ENCODE assay signal across 11 cellular contexts in the genomic region with DNA sequence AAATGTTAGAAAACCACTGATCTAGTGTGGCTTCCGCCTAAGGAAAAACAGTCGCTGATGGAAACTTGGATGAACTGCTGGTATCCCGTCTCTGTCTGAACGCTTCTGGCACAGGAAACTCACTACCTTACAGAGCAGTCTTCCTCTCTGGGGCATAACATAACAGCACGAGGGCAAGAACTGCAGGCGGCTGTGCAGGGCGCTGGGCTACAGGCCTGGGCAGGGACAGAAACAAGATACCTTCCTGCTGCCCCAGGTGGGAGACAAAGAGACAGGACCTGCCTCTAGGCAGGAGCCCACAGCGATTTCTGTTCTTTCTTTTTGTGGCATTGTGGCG. TPM values are rescaled to one million over a fixed set of nuclear protein-coding genes. Genes with fewer than 3 reads are reported as not detected.
A peak's percentile ranks its signal among the peaks of the same experiment; 100 is the strongest.
DNase-seq lines count a peak whose midpoint lies in the region; ATAC-seq and TF ChIP-seq lines count a peak whose summit lies in the region.
"Had no signal": no experiment of that assay in that cellular context is flagged by ENCODE, and none has a peak within 500 bp of the region (broad histone marks: within the 10 kb centered on the region; RNA-seq: fewer than 3 reads in every experiment).

No MANE protein-coding gene starts in this region.

- no peak for TF ChIP-seq POLR2A in GM18505 (IDR thresholded peaks at IDR 0.05; ENCODE audit: borderline replicate concordance, extremely low read depth, insufficient read depth, insufficient read length)

- TF ChIP-seq CTCF in lower lobe of right lung (IDR thresholded peaks at IDR 0.05), result no peak

- DNase-seq in NCI-H1436 (lab: John Stamatoyannopoulos, UW) (peak; percentile 71), caudate nucleus (lab: John Stamatoyannopoulos, UW) (no peak), lower lobe of right lung (no peak), left lobe of liver (ENCODE audit: low spot score) (no peak)
- DNase-seq: activated naive CD8-positive, alpha-beta T cell treated with anti-CD3 and anti-CD28 coated beads, Interleukin-2, amount 50 U/mL, for 24 hours; stimulated activated CD4-positive, alpha-beta T cell treated with anti-CD3 and anti-CD28 coated beads, Interleukin-4, amount 100 ng/mL, for 24 hours had no signal

- H3K36me3 ChIP-seq in lower lobe of right lung (no peaks in the 10 kb centered on the region), subcutaneous abdominal adipose tissue (ENCODE audit: control insufficient read depth in 5 of 5, insufficient read depth in 5 of 5, low read length in 5 of 5) (no peaks in the 10 kb centered on the region)

- H3K4me3 ChIP-seq in lower lobe of right lung (peak overlapping the region; percentile 28), subcutaneous abdominal adipose tissue (ENCODE audit: low read depth in 1 of 5, low read length in 5 of 5) (peak overlapping the region in 3 of 5 donors; percentile 35 to 51 (median 42))

- H3K27me3 ChIP-seq in lower lobe of right lung (ENCODE audit: low read depth), result no peaks in the 10 kb centered on the region
- no peaks in the 10 kb centered on the region for H3K27me3 ChIP-seq in subcutaneous abdominal adipose tissue (ENCODE audit: control insufficient read depth in 5 of 5, insufficient read depth in 4 of 5, low read length in 5 of 5)

- H3K9ac ChIP-seq in subcutaneous abdominal adipose tissue (ENCODE audit: low read length in 5 of 5), result peak overlapping the region in 1 of 5 donors; percentile 20

- H3K4me1 ChIP-seq in lower lobe of right lung (peaks cover 60% of the 10 kb centered on the region), subcutaneous abdominal adipose tissue (ENCODE audit: control insufficient read depth in 5 of 5, insufficient read depth in 5 of 5, low read length in 5 of 5) (peaks cover 10 to 67% (median 60%) of the 10 kb centered on the region in 5 donors)

- H3K27ac ChIP-seq in caudate nucleus (ENCODE audit: low read depth, low read length) (peak overlapping the region; percentile 62), lower lobe of right lung (peak overlapping the region; percentile 88), subcutaneous abdominal adipose tissue (ENCODE audit: low read depth, low read length) (peak overlapping the region; percentile 54)
- H3K27ac ChIP-seq: VCaP had no signal

- ATAC-seq in lower lobe of right lung (peak; percentile 13 to 15), GM18505 (IDR thresholded peaks at IDR 0.05; ENCODE audit: unreplicated experiment) (no peak), left lobe of liver (no peak), GM19455 (IDR thresholded peaks at IDR 0.05; ENCODE audit: unreplicated experiment) (no peak), GM21619 (IDR thresholded peaks at IDR 0.05; ENCODE audit: unreplicated experiment) (no peak)

- H3K9me3 ChIP-seq in lower lobe of right lung (no peaks in the 10 kb centered on the region), subcutaneous abdominal adipose tissue (ENCODE audit: control insufficient read depth in 5 of 5, low read length in 5 of 5) (no peaks in the 10 kb centered on the region)

- intact Hi-C loops in lower lobe of right lung (cut with DNase I), result no loop called here

RNA-seq across cellular contexts. Expression of gene MXRA7, which starts 10.5 kb away (rescaled TPM):
- total RNA-seq in lower lobe of right lung (105 TPM), left lobe of liver (9.3 TPM)

RNA-seq across cellular contexts. Expression of gene JMJD6, which starts 26.1 kb away (rescaled TPM):
- total RNA-seq in lower lobe of right lung, result 29.6 TPM
- 11.3 TPM for total RNA-seq in left lobe of liver

RNA-seq across cellular contexts. Expression of gene METTL23, which starts 26.4 kb away (rescaled TPM):
- total RNA-seq in lower lobe of right lung (31.6 TPM), left lobe of liver (17.5 TPM)

RNA-seq across cellular contexts. Expression of gene SRSF2, which starts 36.9 kb away (rescaled TPM):
- total RNA-seq in lower lobe of right lung (122 TPM), left lobe of liver (78.1 TPM)

RNA-seq across cellular contexts. Expression of gene MFSD11, which starts 37.7 kb away (rescaled TPM):
- total RNA-seq in lower lobe of right lung (32.2 TPM), left lobe of liver (13.4 TPM)

Comparison
In these comparisons a context has a peak if more than half of its experiments do, and no peak if none do; other contexts are left out.
1. ATAC-seq: peak in lower lobe of right lung (2 of 2); none in GM18505 (single experiment), left lobe of liver (single experiment), GM19455 (single experiment) and GM21619 (single experiment).
2. RNA of gene MXRA7, which starts 10.5 kb away (total RNA-seq): 105 TPM in lower lobe of right lung (single experiment); 9.3 TPM in left lobe of liver (single experiment); every median in the first group is over 10 times any median in the second.
3. Peak in every context shown above with its lines, with median percentiles within 50 percentile points of each other: H3K27ac ChIP-seq.